In genomic region chr6:25036461-25036860, GRCh38 we compare ENCODE assay signal across 14 cellular contexts.
A peak's percentile ranks its signal among the peaks of the same experiment; 100 is the strongest.
DNase-seq lines count a peak whose midpoint lies in the region; ATAC-seq lines count a peak whose summit lies in the region.
"Had no signal": no experiment of that assay in that cellular context is flagged by ENCODE, and none has a peak within 500 bp of the region (broad histone marks: within the 10 kb centered on the region; RNA-seq: fewer than 3 reads in every experiment).

No MANE protein-coding gene starts in this region.

- H3K27ac Mint-ChIP-seq in activated CD4-positive, alpha-beta T cell treated with anti-CD3 and anti-CD28 coated beads, Interleukin-2, amount 10 ng/mL, durations not matched to agents 24 days and 14 days = peak overlapping the region; percentile 97
- peak overlapping the region; percentile 46 for H3K27ac Mint-ChIP-seq in activated naive CD8-positive, alpha-beta T cell treated with anti-CD3 and anti-CD28 coated beads for 36 hours
- H3K27ac Mint-ChIP-seq in natural killer cell treated with Interleukin-12 subunit alpha and Interleukin-12 subunit beta and Interleukin-15 and Interleukin-18, amount 100 ng/mL, for 72 hours = peak overlapping the region; percentile 100
- H3K27ac Mint-ChIP-seq: GM23338 had no signal

- peak overlapping the region; percentile 89 for H3K27ac ChIP-seq in KOPT-K1 (ENCODE audit: low read depth, low read length, poor library complexity, severe bottlenecking)
- H3K27ac ChIP-seq: ascending aorta had no signal

- no peak for DNase-seq in activated CD4-positive, alpha-beta T cell treated with anti-CD3 and anti-CD28 coated beads, Interleukin-2, amount 10 ng/mL, durations not matched to agents 24 days and 14 days
- DNase-seq in activated CD4-positive, alpha-beta T cell treated with anti-CD3 and anti-CD28 coated beads for 48 hours = no peak
- no peak for DNase-seq in activated naive CD8-positive, alpha-beta T cell treated with anti-CD3 and anti-CD28 coated beads for 36 hours
- no peak for DNase-seq in natural killer cell treated with Interleukin-12 subunit alpha and Interleukin-12 subunit beta and Interleukin-15 and Interleukin-18, amount 100 ng/mL, for 72 hours (ENCODE audit: low spot score)
- DNase-seq in NCI-H128 (lab: John Stamatoyannopoulos, UW; ENCODE audit: unreplicated experiment) (no peak), MG63 (no peak), kidney glomerular epithelial cell (lab: John Stamatoyannopoulos, UW) (no peak)
- DNase-seq: Caco-2, NCI-H1417 treated with DMSO at 0.1 percent for 48 hours, NCI-H82, RPMI8226 had no signal

- H3K4me3 ChIP-seq in MG63 = no peak overlapping the region
- H3K4me3 ChIP-seq: ascending aorta, GM23338 had no signal

- H3K36me3 Mint-ChIP-seq in activated CD4-positive, alpha-beta T cell treated with anti-CD3 and anti-CD28 coated beads, Interleukin-2, amount 10 ng/mL, durations not matched to agents 24 days and 14 days (ENCODE audit: low read depth) = peaks cover 11% of the 10 kb centered on the region
- peaks cover 10% of the 10 kb centered on the region for H3K36me3 Mint-ChIP-seq in activated naive CD8-positive, alpha-beta T cell treated with anti-CD3 and anti-CD28 coated beads for 36 hours
- peaks cover 4% of the 10 kb centered on the region for H3K36me3 Mint-ChIP-seq in natural killer cell treated with Interleukin-12 subunit alpha and Interleukin-12 subunit beta and Interleukin-15 and Interleukin-18, amount 100 ng/mL, for 72 hours

- H3K27me3 ChIP-seq in MG63 = no peaks in the 10 kb centered on the region
- H3K27me3 ChIP-seq: ascending aorta had no signal

- intact Hi-C loops in activated CD4-positive, alpha-beta T cell treated with anti-CD3 and anti-CD28 coated beads, Interleukin-2, amount 10 ng/mL, durations not matched to agents 24 days and 14 days (cut with micrococcal nuclease) = no loop called here

- ATAC-seq in natural killer cell treated with Interleukin-12 subunit alpha and Interleukin-12 subunit beta and Interleukin-15 and Interleukin-18, amount 100 ng/mL, for 72 hours = no peak
- ATAC-seq: GM23338 had no signal

- no peaks in the 10 kb centered on the region for H3K9me3 Mint-ChIP-seq in activated CD4-positive, alpha-beta T cell treated with anti-CD3 and anti-CD28 coated beads, Interleukin-2, amount 10 ng/mL, durations not matched to agents 24 days and 14 days
- H3K9me3 Mint-ChIP-seq in activated naive CD8-positive, alpha-beta T cell treated with anti-CD3 and anti-CD28 coated beads for 36 hours = no peaks in the 10 kb centered on the region
- H3K9me3 Mint-ChIP-seq in natural killer cell treated with Interleukin-12 subunit alpha and Interleukin-12 subunit beta and Interleukin-15 and Interleukin-18, amount 100 ng/mL, for 72 hours = no peaks in the 10 kb centered on the region
- H3K9me3 Mint-ChIP-seq: GM23338 had no signal

- no peaks in the 10 kb centered on the region for H3K27me3 Mint-ChIP-seq in activated CD4-positive, alpha-beta T cell treated with anti-CD3 and anti-CD28 coated beads, Interleukin-2, amount 10 ng/mL, durations not matched to agents 24 days and 14 days
- no peaks in the 10 kb centered on the region for H3K27me3 Mint-ChIP-seq in activated naive CD8-positive, alpha-beta T cell treated with anti-CD3 and anti-CD28 coated beads for 36 hours
- no peaks in the 10 kb centered on the region for H3K27me3 Mint-ChIP-seq in natural killer cell treated with Interleukin-12 subunit alpha and Interleukin-12 subunit beta and Interleukin-15 and Interleukin-18, amount 100 ng/mL, for 72 hours

- H3K36me3 ChIP-seq in KOPT-K1 (ENCODE audit: insufficient read depth, low read length) (no peaks in the 10 kb centered on the region), MG63 (no peaks in the 10 kb centered on the region)
- H3K36me3 ChIP-seq: ascending aorta had no signal

- H3K4me3 Mint-ChIP-seq in activated CD4-positive, alpha-beta T cell treated with anti-CD3 and anti-CD28 coated beads, Interleukin-2, amount 10 ng/mL, durations not matched to agents 24 days and 14 days = peak overlapping the region; percentile 92
- peak overlapping the region; percentile 78 for H3K4me3 Mint-ChIP-seq in activated naive CD8-positive, alpha-beta T cell treated with anti-CD3 and anti-CD28 coated beads for 36 hours
- H3K4me3 Mint-ChIP-seq in natural killer cell treated with Interleukin-12 subunit alpha and Interleukin-12 subunit beta and Interleukin-15 and Interleukin-18, amount 100 ng/mL, for 72 hours = peak overlapping the region; percentile 95
- H3K4me3 Mint-ChIP-seq: GM23338 had no signal

- H3K9me3 ChIP-seq in KOPT-K1 (ENCODE audit: insufficient read depth, low read length, poor library complexity, severe bottlenecking) = no peaks in the 10 kb centered on the region
- no peaks in the 10 kb centered on the region for H3K9me3 ChIP-seq in MG63
- H3K9me3 ChIP-seq: ascending aorta, Caco-2 had no signal

- H3K4me1 Mint-ChIP-seq in activated CD4-positive, alpha-beta T cell treated with anti-CD3 and anti-CD28 coated beads, Interleukin-2, amount 10 ng/mL, durations not matched to agents 24 days and 14 days = peaks cover 64% of the 10 kb centered on the region
- peaks cover 58% of the 10 kb centered on the region for H3K4me1 Mint-ChIP-seq in activated naive CD8-positive, alpha-beta T cell treated with anti-CD3 and anti-CD28 coated beads for 36 hours
- peaks cover 60 to 80% of the 10 kb centered on the region in 2 donors for H3K4me1 Mint-ChIP-seq in natural killer cell treated with Interleukin-12 subunit alpha and Interleukin-12 subunit beta and Interleukin-15 and Interleukin-18, amount 100 ng/mL, for 72 hours (ENCODE audit: low read depth in 2 of 2)

Comparison
In these comparisons a context has a peak if more than half of its experiments do, and no peak if none do; other contexts are left out.
1. H3K27ac Mint-ChIP-seq: peak in every context shown above with its lines; median percentile 100 in natural killer cell treated with Interleukin-12 subunit alpha and Interleukin-12 subunit beta and Interleukin-15 and Interleukin-18, amount 100 ng/mL, for 72 hours; 97 in activated CD4-positive, alpha-beta T cell treated with anti-CD3 and anti-CD28 coated beads, Interleukin-2, amount 10 ng/mL, durations not matched to agents 24 days and 14 days; 46 in activated naive CD8-positive, alpha-beta T cell treated with anti-CD3 and anti-CD28 coated beads for 36 hours.